ENCODE assay signal across 18 cellular contexts in the genomic region with DNA sequence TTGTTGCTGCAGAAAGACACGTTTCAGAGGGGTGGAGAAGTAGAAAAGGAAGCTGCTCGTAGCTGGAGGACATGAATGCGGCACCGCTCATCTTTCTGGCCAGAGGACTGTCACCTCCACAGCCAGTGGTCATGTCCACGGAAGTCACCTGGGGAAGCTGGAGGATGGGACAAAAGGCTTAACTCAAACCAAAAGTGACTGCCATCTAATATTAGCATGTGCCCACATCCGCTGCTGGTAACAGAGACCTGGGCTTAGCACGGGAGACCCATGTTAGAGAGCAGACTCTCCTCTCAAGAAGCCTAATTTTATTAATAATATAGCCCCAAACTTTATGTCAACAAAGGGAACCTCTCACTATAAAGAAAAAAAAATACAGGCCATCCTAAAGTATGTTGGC.
"Had no signal": no experiment of that assay in that cellular context is flagged by ENCODE, and none has a peak within 500 bp of the region (broad histone marks: within the 10 kb centered on the region; RNA-seq: fewer than 3 reads in every experiment).

No MANE protein-coding gene starts in this region.

- DNase-seq: cortex of kidney; dorsolateral prefrontal cortex; effector CD8-positive, alpha-beta T cell; heart left ventricle; hippocampal formation; kidney glomerular epithelial cell; natural killer cell; psoas muscle; retina; spleen; stimulated activated CD4-positive, alpha-beta T cell treated with anti-CD3 and anti-CD28 coated beads, Interleukin-15, amount 100 ng/mL, for 24 hours; stimulated activated CD4-positive, alpha-beta T cell treated with anti-CD3 and anti-CD28 coated beads, Interleukin-1b, Interleukin-23, amount 100 ng/mL, for 48 hours; stimulated activated CD4-positive, alpha-beta T cell treated with anti-CD3 and anti-CD28 coated beads, Interleukin-4, amount 100 ng/mL, for 24 hours; stimulated activated naive CD8-positive, alpha-beta T cell treated with anti-CD3 and anti-CD28 coated beads, Interleukin-15, amount 100 ng/mL, for 72 hours; transverse colon had no signal

- ATAC-seq: natural killer cell; psoas muscle; sciatic nerve; stimulated activated memory B cell treated with anti-CD40 and anti-IgM and Interleukin-4, amounts not matched to agents 10 μg/mL and 1 μg/mL and 100 μg/mL, for 72 hours; stimulated activated naive CD8-positive, alpha-beta T cell treated with anti-CD3 and anti-CD28 coated beads, Interleukin-15, amount 100 ng/mL, for 72 hours had no signal

- H3K4me3 ChIP-seq: dorsolateral prefrontal cortex, heart left ventricle, psoas muscle, spleen, thoracic aorta, transverse colon had no signal

- H3K27ac Mint-ChIP-seq: natural killer cell; stimulated activated memory B cell treated with anti-CD40 and anti-IgM and Interleukin-4, amounts not matched to agents 10 μg/mL and 1 μg/mL and 100 μg/mL, for 72 hours; stimulated activated naive CD8-positive, alpha-beta T cell treated with anti-CD3 and anti-CD28 coated beads, Interleukin-15, amount 100 ng/mL, for 72 hours had no signal

- H3K36me3 Mint-ChIP-seq: natural killer cell had no signal

- H3K4me3 Mint-ChIP-seq: natural killer cell; stimulated activated memory B cell treated with anti-CD40 and anti-IgM and Interleukin-4, amounts not matched to agents 10 μg/mL and 1 μg/mL and 100 μg/mL, for 72 hours; stimulated activated naive CD8-positive, alpha-beta T cell treated with anti-CD3 and anti-CD28 coated beads, Interleukin-15, amount 100 ng/mL, for 72 hours had no signal

- H3K9me3 Mint-ChIP-seq: natural killer cell; stimulated activated naive CD8-positive, alpha-beta T cell treated with anti-CD3 and anti-CD28 coated beads, Interleukin-15, amount 100 ng/mL, for 72 hours had no signal
